ENCODE assay signal across 9 cellular contexts in genomic region chr12:52287816-52288785, GRCh38. TPM values are rescaled to one million over a fixed set of nuclear protein-coding genes. Genes with fewer than 3 reads are reported as not detected.
A peak's percentile ranks its signal among the peaks of the same experiment; 100 is the strongest.
DNase-seq lines count a peak whose midpoint lies in the region; ATAC-seq lines count a peak whose summit lies in the region.
"Not testable (repeated sequence)": the region's sequence is repeated elsewhere in the genome, so short reads cannot be mapped to it uniquely, and the experiment has no call there.
"Had no signal": no experiment of that assay in that cellular context is flagged by ENCODE, and none has a peak within 500 bp of the region (broad histone marks: within the 10 kb centered on the region; RNA-seq: fewer than 3 reads in every experiment).

No MANE protein-coding gene starts in this region.

- DNase-seq in EL: peak; percentile 44
- DNase-seq in activated CD4-positive, alpha-beta T cell treated with anti-CD3 and anti-CD28 coated beads for 36 hours: not testable (repeated sequence)
- DNase-seq in ecto neural progenitor cell (ENCODE audit: low spot score): peak; percentile 39

- intact Hi-C loops in activated CD4-positive, alpha-beta T cell treated with anti-CD3 and anti-CD28 coated beads for 36 hours (cut with DNase I, micrococcal nuclease): not testable (repeated sequence)

- ATAC-seq in GM18907 (IDR thresholded peaks at IDR 0.05; ENCODE audit: unreplicated experiment) (peak; percentile 85), GM21447 (IDR thresholded peaks at IDR 0.05; ENCODE audit: unreplicated experiment) (peak; percentile 90), HG02884 (IDR thresholded peaks at IDR 0.05; ENCODE audit: unreplicated experiment) (peak; percentile 79), HG03571 (IDR thresholded peaks at IDR 0.05; ENCODE audit: unreplicated experiment) (peak; percentile 87)
- peak; percentile 55 for ATAC-seq in activated CD4-positive, alpha-beta T cell treated with anti-CD3 and anti-CD28 coated beads for 36 hours
- peak; percentile 56 for ATAC-seq in stimulated activated memory B cell treated with anti-CD40 and anti-IgM and Interleukin-4, amounts not matched to agents 10 μg/mL and 1 μg/mL and 100 μg/mL, for 72 hours

- not testable (repeated sequence) for H3K27ac Mint-ChIP-seq in activated CD4-positive, alpha-beta T cell treated with anti-CD3 and anti-CD28 coated beads for 36 hours
- H3K27ac Mint-ChIP-seq in stimulated activated memory B cell treated with anti-CD40 and anti-IgM and Interleukin-4, amounts not matched to agents 10 μg/mL and 1 μg/mL and 100 μg/mL, for 72 hours: peak overlapping the region; percentile 12

- H3K27me3 Mint-ChIP-seq in activated CD4-positive, alpha-beta T cell treated with anti-CD3 and anti-CD28 coated beads for 36 hours: not testable (repeated sequence)
- peaks cover 18% of the 10 kb centered on the region for H3K27me3 Mint-ChIP-seq in stimulated activated memory B cell treated with anti-CD40 and anti-IgM and Interleukin-4, amounts not matched to agents 10 μg/mL and 1 μg/mL and 100 μg/mL, for 72 hours

- H3K9me3 Mint-ChIP-seq in activated CD4-positive, alpha-beta T cell treated with anti-CD3 and anti-CD28 coated beads for 36 hours (ENCODE audit: low read depth); stimulated activated memory B cell treated with anti-CD40 and anti-IgM and Interleukin-4, amounts not matched to agents 10 μg/mL and 1 μg/mL and 100 μg/mL, for 72 hours: not testable (repeated sequence)

- POLR2A ChIA-PET in activated CD4-positive, alpha-beta T cell treated with anti-CD3 and anti-CD28 coated beads for 36 hours (lab: Charles Lee): not testable (repeated sequence)

- not testable (repeated sequence) for H3K36me3 Mint-ChIP-seq in activated CD4-positive, alpha-beta T cell treated with anti-CD3 and anti-CD28 coated beads for 36 hours (ENCODE audit: low read depth); stimulated activated memory B cell treated with anti-CD40 and anti-IgM and Interleukin-4, amounts not matched to agents 10 μg/mL and 1 μg/mL and 100 μg/mL, for 72 hours

- H3K4me1 Mint-ChIP-seq in activated CD4-positive, alpha-beta T cell treated with anti-CD3 and anti-CD28 coated beads for 36 hours: not testable (repeated sequence)
- H3K4me1 Mint-ChIP-seq in stimulated activated memory B cell treated with anti-CD40 and anti-IgM and Interleukin-4, amounts not matched to agents 10 μg/mL and 1 μg/mL and 100 μg/mL, for 72 hours: peaks cover 11% of the 10 kb centered on the region

- not testable (repeated sequence) for H3K4me3 Mint-ChIP-seq in activated CD4-positive, alpha-beta T cell treated with anti-CD3 and anti-CD28 coated beads for 36 hours; stimulated activated memory B cell treated with anti-CD40 and anti-IgM and Interleukin-4, amounts not matched to agents 10 μg/mL and 1 μg/mL and 100 μg/mL, for 72 hours

- CTCF ChIA-PET in activated CD4-positive, alpha-beta T cell treated with anti-CD3 and anti-CD28 coated beads for 36 hours (lab: Charles Lee): not testable (repeated sequence)

RNA-seq across cellular contexts. Expression of gene KRT81, which starts 3.2 kb away (rescaled TPM):
- not detected for total RNA-seq in activated CD4-positive, alpha-beta T cell treated with anti-CD3 and anti-CD28 coated beads for 36 hours
- total RNA-seq: body of pancreas had no signal

RNA-seq across cellular contexts. Expression of gene KRT86, which starts 13.7 kb away (rescaled TPM):
- not detected for total RNA-seq in activated CD4-positive, alpha-beta T cell treated with anti-CD3 and anti-CD28 coated beads for 36 hours

RNA-seq across cellular contexts. Expression of gene KRT83, which starts 33.1 kb away (rescaled TPM):
- total RNA-seq in activated CD4-positive, alpha-beta T cell treated with anti-CD3 and anti-CD28 coated beads for 36 hours: not detected
- total RNA-seq: body of pancreas had no signal

RNA-seq across cellular contexts. Expression of gene KRT7, which starts 55.1 kb away (rescaled TPM):
- total RNA-seq in activated CD4-positive, alpha-beta T cell treated with anti-CD3 and anti-CD28 coated beads for 36 hours: 1 to 10 TPM; 3.4 to 3.9 TPM
